Comparison of ENCODE assay signal across 15 cellular contexts in the genomic region with DNA sequence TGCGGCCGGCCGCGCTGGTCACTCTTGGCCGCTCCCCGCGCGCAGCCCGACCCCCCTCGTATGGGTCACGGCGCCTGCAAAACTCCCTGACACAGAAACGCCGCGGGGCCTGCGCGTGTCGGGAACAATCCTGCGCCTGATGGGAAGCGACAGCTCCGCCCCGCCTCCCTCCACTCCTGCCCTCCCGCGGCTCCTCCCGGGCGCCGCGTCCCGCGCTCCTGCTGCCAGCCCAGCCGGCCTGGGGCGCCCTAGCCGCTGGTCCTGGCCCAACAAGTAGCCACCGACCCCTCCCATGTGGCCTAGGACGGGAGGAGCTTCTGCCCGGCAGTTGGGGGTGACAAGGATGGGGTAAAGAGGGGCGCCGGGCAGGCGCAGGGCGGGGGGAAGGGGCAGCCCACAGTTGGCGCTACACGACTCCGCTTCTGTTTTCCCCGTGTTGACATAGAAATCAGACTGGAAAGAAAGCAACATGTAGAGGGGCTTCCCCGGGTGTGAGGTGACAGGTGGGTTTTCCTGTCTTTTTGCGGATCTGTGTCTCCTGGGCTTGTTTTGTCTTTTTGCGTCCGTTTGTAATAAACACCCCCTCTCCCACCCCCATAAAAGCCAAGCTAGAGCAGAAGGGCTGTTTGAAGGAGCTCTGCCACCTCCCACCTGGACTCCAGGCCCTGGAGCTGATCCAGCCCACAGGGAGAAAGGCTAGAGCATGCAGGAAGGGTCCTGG. TPM values are rescaled to one million over a fixed set of nuclear protein-coding genes. Genes with fewer than 3 reads are reported as not detected.
DNase-seq lines count a peak whose midpoint lies in the region; ATAC-seq and TF ChIP-seq lines count a peak whose summit lies in the region.
"Had no signal": no experiment of that assay in that cellular context is flagged by ENCODE, and none has a peak within 500 bp of the region (broad histone marks: within the 10 kb centered on the region; RNA-seq: fewer than 3 reads in every experiment).

No MANE protein-coding gene starts in this region.

- DNase-seq in NCI-H1417 (lab: John Stamatoyannopoulos, UW) (peak in 2 of 3 experiments; percentile 35 to 49), NCI-H1417 treated with DMSO at 0.1 percent for 48 hours (lab: John Stamatoyannopoulos, UW) (no peak), SJCRH30 (peak; percentile 59 to 66), smooth muscle cell (lab: John Stamatoyannopoulos, UW; ENCODE audit: unreplicated experiment) (no peak), H4 (ENCODE audit: low spot score) (no peak), left colon (no peak)
- DNase-seq in stimulated activated effector memory CD8-positive, alpha-beta T cell treated with anti-CD3 and anti-CD28 coated beads, Interleukin-12 subunit alpha, Interleukin-12 subunit beta, amount 100 ng/mL, for 72 hours (ENCODE audit: low spot score in 2 of 2), result no peak
- DNase-seq: NCI-H446 had no signal

- peak overlapping the region; percentile 53 for H3K4me3 ChIP-seq in SJCRH30
- H3K4me3 ChIP-seq in iPS-18a (ENCODE audit: low read length), result peak overlapping the region; percentile 14
- peak overlapping the region; percentile 32 for H3K4me3 ChIP-seq in smooth muscle cell
- H3K4me3 ChIP-seq: SK-N-MC had no signal

- no peaks in the 10 kb centered on the region for H3K36me3 ChIP-seq in SJCRH30
- H3K36me3 ChIP-seq in iPS-18a (ENCODE audit: control insufficient read depth, low read depth, low read length), result no peaks in the 10 kb centered on the region
- H3K36me3 ChIP-seq in smooth muscle cell (ENCODE audit: low read depth), result no peaks in the 10 kb centered on the region

- H3K27me3 ChIP-seq in SJCRH30 (peaks cover 36% of the 10 kb centered on the region), iPS-18a (ENCODE audit: control insufficient read depth, insufficient read depth, low read length) (peaks cover 94% of the 10 kb centered on the region), smooth muscle cell (ENCODE audit: low read depth) (peaks cover 90% of the 10 kb centered on the region)

- peaks cover 10% of the 10 kb centered on the region for H3K4me1 Mint-ChIP-seq in stimulated activated effector memory CD8-positive, alpha-beta T cell treated with anti-CD3 and anti-CD28 coated beads, Interleukin-12 subunit alpha, Interleukin-12 subunit beta, amount 100 ng/mL, for 72 hours

- H3K36me3 Mint-ChIP-seq in stimulated activated effector memory CD8-positive, alpha-beta T cell treated with anti-CD3 and anti-CD28 coated beads, Interleukin-12 subunit alpha, Interleukin-12 subunit beta, amount 100 ng/mL, for 72 hours, result no peaks in the 10 kb centered on the region

- no peak overlapping the region for H3K4me3 Mint-ChIP-seq in stimulated activated effector memory CD8-positive, alpha-beta T cell treated with anti-CD3 and anti-CD28 coated beads, Interleukin-12 subunit alpha, Interleukin-12 subunit beta, amount 100 ng/mL, for 72 hours

- no peak for TF ChIP-seq CTCF in smooth muscle cell (IDR thresholded peaks at IDR 0.05; ENCODE audit: borderline replicate concordance, insufficient read depth, poor library complexity, severe bottlenecking)

- intact Hi-C loops in left colon (cut with DNase I, micrococcal nuclease), result no loop called here

- H3K79me2 ChIP-seq in smooth muscle cell (ENCODE audit: low read depth), result no peaks in the 10 kb centered on the region

- H3K4me1 ChIP-seq in SJCRH30 (peaks cover 4% of the 10 kb centered on the region; the same call in 1 of the 2 replicates), iPS-18a (ENCODE audit: control insufficient read depth, low read depth, low read length) (no peaks in the 10 kb centered on the region), smooth muscle cell (ENCODE audit: low read depth) (peaks cover 9% of the 10 kb centered on the region)

- no peak overlapping the region for H2AFZ ChIP-seq in smooth muscle cell (ENCODE audit: low read depth)

- H3K27ac Mint-ChIP-seq in stimulated activated effector memory CD8-positive, alpha-beta T cell treated with anti-CD3 and anti-CD28 coated beads, Interleukin-12 subunit alpha, Interleukin-12 subunit beta, amount 100 ng/mL, for 72 hours, result no peak overlapping the region

- no peaks in the 10 kb centered on the region for H4K20me1 ChIP-seq in smooth muscle cell (ENCODE audit: low read depth)

- H3K9me3 ChIP-seq in SJCRH30 (replicated peaks) (no peaks in the 10 kb centered on the region), iPS-18a (ENCODE audit: control insufficient read depth, low read depth, low read length) (no peaks in the 10 kb centered on the region), smooth muscle cell (replicated peaks; ENCODE audit: low read depth) (no peaks in the 10 kb centered on the region)

- no peak overlapping the region for H3K27ac ChIP-seq in SJCRH30
- H3K27ac ChIP-seq in iPS-18a (ENCODE audit: low read length), result no peak overlapping the region
- no peak overlapping the region for H3K27ac ChIP-seq in smooth muscle cell (ENCODE audit: low read depth)
- H3K27ac ChIP-seq: SK-N-MC had no signal

- WGBS in smooth muscle cell (ENCODE audit: low lambda C conversion rate), result 6% methylated on average over 41 of the region's 48 CpGs

- peak overlapping the region; percentile 83 for H3K4me2 ChIP-seq in smooth muscle cell

- no peak for ATAC-seq in left colon
- ATAC-seq in stimulated activated effector memory CD8-positive, alpha-beta T cell treated with anti-CD3 and anti-CD28 coated beads, Interleukin-12 subunit alpha, Interleukin-12 subunit beta, amount 100 ng/mL, for 72 hours, result no peak
- ATAC-seq: sciatic nerve had no signal

- H3K9me3 Mint-ChIP-seq in stimulated activated effector memory CD8-positive, alpha-beta T cell treated with anti-CD3 and anti-CD28 coated beads, Interleukin-12 subunit alpha, Interleukin-12 subunit beta, amount 100 ng/mL, for 72 hours, result no peaks in the 10 kb centered on the region

- H3K9ac ChIP-seq in iPS-18a (ENCODE audit: low read length), result no peak overlapping the region
- no peak overlapping the region for H3K9ac ChIP-seq in smooth muscle cell (ENCODE audit: low read depth)

- no peaks in the 10 kb centered on the region for H3F3A ChIP-seq in smooth muscle cell (ENCODE audit: low read depth)

RNA-seq across cellular contexts. Expression of a gene that starts 35.1 kb away (rescaled TPM):
- total RNA-seq in SJCRH30 (2014; rRNA removed; shearing (Covaris generic)), result 2.1 and 2.4 TPM in 2 replicates
- total RNA-seq in smooth muscle cell, result not detected in 2 replicates
- polyA plus RNA-seq in smooth muscle cell, result not detected in 2 replicates
- not detected in 2 replicates for total RNA-seq in H4 (2014; rRNA removed; shearing (Covaris generic))
- not detected for total RNA-seq in left colon
- total RNA-seq: activated CD8-positive, alpha-beta memory T cell treated with anti-CD3 and anti-CD28 coated beads for 36 hours; liver; sciatic nerve had no signal
- polyA plus RNA-seq: AG04450, esophagus, liver had no signal

Comparison
In these comparisons a context has a peak if more than half of its experiments do, and no peak if none do; other contexts are left out.
1. DNase-seq: peak in NCI-H1417 (2 of 3) and SJCRH30 (2 of 2); none in NCI-H1417 treated with DMSO at 0.1 percent for 48 hours (single experiment), smooth muscle cell (single experiment), H4 (single experiment), left colon (0 of 2) and stimulated activated effector memory CD8-positive, alpha-beta T cell treated with anti-CD3 and anti-CD28 coated beads, Interleukin-12 subunit alpha, Interleukin-12 subunit beta, amount 100 ng/mL, for 72 hours (0 of 2).
2. Peak in every context shown above with its lines, with median percentiles within 50 percentile points of each other: H3K4me3 ChIP-seq.